ENCODE assay signal across 16 cellular contexts in genomic region chr14:94472842-94473241, GRCh38. TPM values are rescaled to one million over a fixed set of nuclear protein-coding genes. Genes with fewer than 3 reads are reported as not detected.
DNase-seq lines count a peak whose midpoint lies in the region; ATAC-seq and TF ChIP-seq lines count a peak whose summit lies in the region.
"Had no signal": no experiment of that assay in that cellular context is flagged by ENCODE, and none has a peak within 500 bp of the region (broad histone marks: within the 10 kb centered on the region; RNA-seq: fewer than 3 reads in every experiment).

No MANE protein-coding gene starts in this region.

- H3K27me3 ChIP-seq in thyroid gland = no peaks in the 10 kb centered on the region
- H3K27me3 ChIP-seq: BLaER1 treated with 17β-estradiol and CSF1 and Interleukin-3, amounts not matched to agents 10 nM and 100 nM had no signal

- peaks cover 15% of the 10 kb centered on the region for H3K27me3 Mint-ChIP-seq in osteocyte (ENCODE audit: unreplicated experiment)

- H3K79me2 ChIP-seq in OCI-LY7 (ENCODE audit: insufficient read depth, low read depth, low read length) = no peaks in the 10 kb centered on the region

- H3K4me1 Mint-ChIP-seq in osteocyte (ENCODE audit: unreplicated experiment) = no peaks in the 10 kb centered on the region
- H3K4me1 Mint-ChIP-seq: CD4-positive, CD25-positive, alpha-beta regulatory T cell had no signal

- CTCF ChIA-PET in OCI-LY7 (lab: Charles Lee; ENCODE audit: unreplicated experiment) = no interaction called here

- intact Hi-C loops in OCI-LY7 (cut with micrococcal nuclease; ENCODE audit: unreplicated experiment) (no loop called here), thyroid gland (cut with DNase I) (no loop called here)

- H3K27ac ChIP-seq in OCI-LY7 (ENCODE audit: low read depth, low read length, poor library complexity, severe bottlenecking) (no peak overlapping the region), coronary artery (no peak overlapping the region), thyroid gland (no peak overlapping the region)
- H3K27ac ChIP-seq: 22Rv1; BLaER1 treated with 17β-estradiol and CSF1 and Interleukin-3, amounts not matched to agents 10 nM and 100 nM had no signal

- H3K36me3 Mint-ChIP-seq in osteocyte (ENCODE audit: unreplicated experiment) = no peaks in the 10 kb centered on the region
- H3K36me3 Mint-ChIP-seq: CD4-positive, CD25-positive, alpha-beta regulatory T cell had no signal

- H3K9me3 Mint-ChIP-seq in osteocyte (ENCODE audit: unreplicated experiment) = no peaks in the 10 kb centered on the region

- no peak overlapping the region for H2AFZ ChIP-seq in OCI-LY7 (ENCODE audit: low read length)

- H3K36me3 ChIP-seq in OCI-LY7 (ENCODE audit: insufficient read depth, low read length) (no peaks in the 10 kb centered on the region), thyroid gland (no peaks in the 10 kb centered on the region)
- H3K36me3 ChIP-seq: BLaER1 treated with 17β-estradiol and CSF1 and Interleukin-3, amounts not matched to agents 10 nM and 100 nM; HAP-1 had no signal

- no peaks in the 10 kb centered on the region for H3K9me2 ChIP-seq in OCI-LY7 (ENCODE audit: insufficient read depth, low read length)

- H3K9me3 ChIP-seq in OCI-LY7 (ENCODE audit: low read length) (no peaks in the 10 kb centered on the region), thyroid gland (no peaks in the 10 kb centered on the region)
- H3K9me3 ChIP-seq: HAP-1 had no signal

- no peak for TF ChIP-seq CTCF in OCI-LY7 (conservative IDR thresholded peaks at IDR 0.05; ENCODE audit: low read length)
- no peak for TF ChIP-seq CTCF in coronary artery (IDR thresholded peaks at IDR 0.05)
- TF ChIP-seq CTCF in osteocyte (IDR thresholded peaks at IDR 0.05) = no peak
- no peak for TF ChIP-seq CTCF in thyroid gland (IDR thresholded peaks at IDR 0.05)

- WGBS in thyroid gland, 2 donors = 52 to 64% methylated on average over 4 of the region's 4 CpGs

- H3K4me1 ChIP-seq in OCI-LY7 (ENCODE audit: insufficient read depth, low read length, poor library complexity, severe bottlenecking) (no peaks in the 10 kb centered on the region), thyroid gland (no peaks in the 10 kb centered on the region)
- H3K4me1 ChIP-seq: HAP-1 had no signal

- 0 out of 2 replicates have a peak overlapping the region, but pooled peaks have one; percentile 10 for H3K4me2 ChIP-seq in OCI-LY7 (ENCODE audit: low read length)

- no peak for TF ChIP-seq POLR2A in thyroid gland (IDR thresholded peaks at IDR 0.05)

- H3K4me3 Mint-ChIP-seq in osteocyte (ENCODE audit: unreplicated experiment) = no peak overlapping the region
- H3K4me3 Mint-ChIP-seq: CD4-positive, CD25-positive, alpha-beta regulatory T cell had no signal

- POLR2A ChIA-PET in OCI-LY7 (lab: Charles Lee) = interaction anchor here (0.6 kb wide), 1 partner anchor 1365 kb away, joined by 3 read pairs; no protein-coding TSS in a partner anchor

- H3K27ac Mint-ChIP-seq in osteocyte (ENCODE audit: unreplicated experiment) = no peak overlapping the region
- H3K27ac Mint-ChIP-seq: CD4-positive, CD25-positive, alpha-beta regulatory T cell had no signal

- H3K4me3 ChIP-seq in OCI-LY7 (ENCODE audit: low read depth, low read length, poor library complexity, severe bottlenecking) = no peak overlapping the region
- no peak overlapping the region for H3K4me3 ChIP-seq in coronary artery
- H3K4me3 ChIP-seq in thyroid gland (replicated peaks in 1 of 3) = no peak overlapping the region
- H3K4me3 ChIP-seq: BLaER1 treated with 17β-estradiol and CSF1 and Interleukin-3, amounts not matched to agents 10 nM and 100 nM; HAP-1 had no signal

- no peak for ATAC-seq in HG03460 (IDR thresholded peaks at IDR 0.05; ENCODE audit: unreplicated experiment)

- no TSS peak for BruUV-seq in OCI-LY7 (replicated peaks; lab: Mats Ljungman, UMichigan)

- peak; percentile 30 for DNase-seq in activated CD8-positive, alpha-beta memory T cell treated with anti-CD3 and anti-CD28 coated beads for 24 hours
- no peak for DNase-seq in activated CD8-positive, alpha-beta memory T cell treated with anti-CD3 and anti-CD28 coated beads, Interleukin-2, amount 50 U/mL, for 4 hours
- no peak for DNase-seq in OCI-LY7 (ENCODE audit: low spot score)
- peak; percentile 26 for DNase-seq in coronary artery (ENCODE audit: low spot score)
- peak; percentile 62 for DNase-seq in osteocyte (ENCODE audit: extremely low spot score, unreplicated experiment)
- no peak for DNase-seq in thyroid gland
- DNase-seq in activated T-cell treated with anti-CD3 and anti-CD28 coated beads, Interleukin-2, amount 50 U/mL, for 48 hours = no peak
- DNase-seq: CD4-positive, CD25-positive, alpha-beta regulatory T cell; DMS53; GOT3 had no signal

- H4K20me1 ChIP-seq in OCI-LY7 (ENCODE audit: insufficient read depth, low read length) = no peaks in the 10 kb centered on the region
- H4K20me1 ChIP-seq: BLaER1 treated with 17β-estradiol and CSF1 and Interleukin-3, amounts not matched to agents 10 nM and 100 nM had no signal

RNA-seq across cellular contexts. Expression of gene SERPINA9, which starts 3.2 kb away (rescaled TPM):
- total RNA-seq in OCI-LY7 (2014; rRNA removed; shearing (Covaris generic)) = not detected in 2 replicates
- not detected in 2 replicates for total RNA-seq in OCI-LY7 (2022)
- total RNA-seq in osteocyte = not detected in 2 replicates
- total RNA-seq in thyroid gland = not detected
- total RNA-seq: A673; CD4-positive, CD25-positive, alpha-beta regulatory T cell had no signal

RNA-seq across cellular contexts. Expression of gene SERPINA11, which starts 20.2 kb away (rescaled TPM):
- not detected in 2 replicates for total RNA-seq in OCI-LY7 (2014; rRNA removed; shearing (Covaris generic))
- total RNA-seq in OCI-LY7 (2022) (not detected in 2 replicates), osteocyte (not detected in 2 replicates), thyroid gland (not detected)
- total RNA-seq: A673; CD4-positive, CD25-positive, alpha-beta regulatory T cell; Daoy had no signal

RNA-seq across cellular contexts. Expression of gene SERPINA12, which starts 36.4 kb away (rescaled TPM):
- not detected in 2 replicates for total RNA-seq in OCI-LY7 (2014; rRNA removed; shearing (Covaris generic))
- total RNA-seq in OCI-LY7 (2022) (not detected in 2 replicates), osteocyte (not detected in 2 replicates), thyroid gland (not detected)
- total RNA-seq: A673; CD4-positive, CD25-positive, alpha-beta regulatory T cell; Daoy had no signal

Comparison
In these comparisons a context has a peak if more than half of its experiments do, and no peak if none do; other contexts are left out.
1. DNase-seq: peak in activated CD8-positive, alpha-beta memory T cell treated with anti-CD3 and anti-CD28 coated beads for 24 hours (single experiment), coronary artery (single experiment) and osteocyte (single experiment); none in activated CD8-positive, alpha-beta memory T cell treated with anti-CD3 and anti-CD28 coated beads, Interleukin-2, amount 50 U/mL, for 4 hours (single experiment), OCI-LY7 (single experiment), thyroid gland (0 of 2) and activated T-cell treated with anti-CD3 and anti-CD28 coated beads, Interleukin-2, amount 50 U/mL, for 48 hours (0 of 2).